In the genomic region with DNA sequence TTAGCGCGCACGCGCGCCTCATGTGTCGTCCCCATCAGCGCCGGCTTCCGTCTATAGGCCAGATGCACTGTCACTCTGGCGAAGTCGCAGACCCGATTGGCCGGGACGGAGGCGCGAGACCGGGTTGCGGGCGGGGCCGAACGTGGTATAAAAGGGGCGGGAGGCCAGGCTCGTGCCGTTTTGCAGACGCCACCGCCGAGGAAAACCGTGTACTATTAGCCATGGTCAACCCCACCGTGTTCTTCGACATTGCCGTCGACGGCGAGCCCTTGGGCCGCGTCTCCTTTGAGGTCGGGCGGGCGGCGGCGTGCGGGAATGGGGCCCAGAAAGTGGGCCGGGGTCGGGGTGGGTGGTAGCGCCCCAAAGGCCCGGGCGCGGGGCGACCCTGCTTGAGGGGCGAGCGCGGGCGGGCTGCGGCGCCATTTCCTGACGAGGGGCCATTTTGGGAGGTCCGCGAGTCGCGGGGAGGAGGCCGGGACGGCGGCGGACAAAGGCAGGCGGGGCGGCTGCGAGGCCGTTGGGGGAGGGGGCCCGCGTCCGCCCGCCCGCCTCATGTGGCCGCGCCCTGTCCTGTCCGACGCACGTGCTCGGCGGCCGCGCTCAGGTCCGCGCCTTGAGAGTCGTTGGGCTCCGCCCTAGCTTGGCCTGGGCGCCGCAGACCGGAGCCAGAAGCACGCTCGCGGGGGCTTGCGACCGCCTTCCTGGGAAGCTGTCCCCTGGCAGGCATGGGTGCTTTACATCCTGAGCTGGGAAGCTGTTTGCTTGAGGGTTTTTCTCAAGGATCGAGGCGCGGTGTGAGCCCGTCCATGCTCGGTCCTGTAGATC, we compare ENCODE assay signal across 8 cellular contexts. TPM values are rescaled to one million over a fixed set of nuclear protein-coding genes. Genes with fewer than 3 reads are reported as not detected.
A peak's percentile ranks its signal among the peaks of the same experiment; 100 is the strongest.
DNase-seq lines count a peak whose midpoint lies in the region; ATAC-seq and TF ChIP-seq lines count a peak whose summit lies in the region.

TSS of gene PPIA (plus strand) at position 178 of the 825 bp plus-strand sequence. CDS start at position 222, 44 bp downstream.

- H3K4me3 ChIP-seq in Peyer's patch (peak within 1 kb of the TSS; percentile 64 to 91 (median 88)), muscle layer of colon (ENCODE audit: low read depth in 1 of 2, low read length in 2 of 2) (peak within 1 kb of the TSS; percentile 59 to 85)

- H3K27ac ChIP-seq in KOPT-K1 (ENCODE audit: low read depth, low read length, poor library complexity, severe bottlenecking), result peak within 1 kb of the TSS; percentile 90
- H3K27ac ChIP-seq in Peyer's patch, result peak within 1 kb of the TSS; percentile 95 to 100 (median 99)
- H3K27ac ChIP-seq in muscle layer of colon (ENCODE audit: low read depth, low read length), result peak within 1 kb of the TSS; percentile 99

- TF ChIP-seq POLR2A in Peyer's patch (IDR thresholded peaks at IDR 0.05), result peak; percentile 85 to 96

- H3K4me1 ChIP-seq in Peyer's patch (peaks cover 0 to 15% (median 8%) of the 10 kb centered on the region in 4 donors), muscle layer of colon (ENCODE audit: insufficient read depth, low read length) (peaks cover 23% of the 10 kb centered on the region)

- ATAC-seq in GM21737 (IDR thresholded peaks at IDR 0.05; ENCODE audit: unreplicated experiment) (peak; percentile 84), esophagus mucosa (peak; percentile 93)

- H3K9me3 ChIP-seq in KOPT-K1 (ENCODE audit: insufficient read depth, low read length, poor library complexity, severe bottlenecking) (no peaks in the 10 kb centered on the region), Peyer's patch (no peaks in the 10 kb centered on the region), muscle layer of colon (ENCODE audit: low read length) (no peaks in the 10 kb centered on the region)

- peak within 1 kb of the TSS; percentile 74 for H3K9ac ChIP-seq in muscle layer of colon (ENCODE audit: low read length)

- DNase-seq in DMS53 treated with DMSO at 0.1 percent for 48 hours (lab: John Stamatoyannopoulos, UW; ENCODE audit: unreplicated experiment) (peak; percentile 91), Peyer's patch (peak; percentile 97 to 99 (median 99))
- peak; percentile 99 for DNase-seq in activated T-cell treated with anti-CD3 and anti-CD28 coated beads, Interleukin-2, amount 50 U/mL, for 48 hours
- DNase-seq in stimulated activated CD8-positive, alpha-beta memory T cell treated with anti-CD3 and anti-CD28 coated beads, Interleukin-7, amount 100 ng/mL, for 1 hour (ENCODE audit: low read depth in 2 of 2), result peak; percentile 97

- no peak for TF ChIP-seq CTCF in Peyer's patch (IDR thresholded peaks at IDR 0.05)

- H3K27me3 ChIP-seq in Peyer's patch (no peaks in the 10 kb centered on the region), muscle layer of colon (ENCODE audit: control insufficient read depth in 1 of 2, insufficient read depth in 2 of 2, low read length in 2 of 2) (no peaks in the 10 kb centered on the region)

- H3K36me3 ChIP-seq in KOPT-K1 (ENCODE audit: insufficient read depth, low read length) (peaks cover 46% of the 10 kb centered on the region), Peyer's patch (peaks cover 0 to 29% (median 0%) of the 10 kb centered on the region in 3 donors), muscle layer of colon (ENCODE audit: insufficient read depth, low read length) (peaks cover 22% of the 10 kb centered on the region)

RNA-seq across cellular contexts. Expression of gene PPIA, which starts in this region (rescaled TPM):
- total RNA-seq in Peyer's patch, result 1,000 to 10,000 TPM in 1 of 4 donors, 100 to 1,000 TPM in 3; 565 to 1,018 (median 894) TPM
- total RNA-seq in esophagus mucosa, result 2,087 TPM

Comparison
In these comparisons a context has a peak if more than half of its experiments do, and no peak if none do; other contexts are left out.
1. Peak in every context shown above with its lines: DNase-seq, ATAC-seq, H3K4me3 ChIP-seq and H3K27ac ChIP-seq.